Comparison of ENCODE assay signal across 1 cellular context in the genomic region with DNA sequence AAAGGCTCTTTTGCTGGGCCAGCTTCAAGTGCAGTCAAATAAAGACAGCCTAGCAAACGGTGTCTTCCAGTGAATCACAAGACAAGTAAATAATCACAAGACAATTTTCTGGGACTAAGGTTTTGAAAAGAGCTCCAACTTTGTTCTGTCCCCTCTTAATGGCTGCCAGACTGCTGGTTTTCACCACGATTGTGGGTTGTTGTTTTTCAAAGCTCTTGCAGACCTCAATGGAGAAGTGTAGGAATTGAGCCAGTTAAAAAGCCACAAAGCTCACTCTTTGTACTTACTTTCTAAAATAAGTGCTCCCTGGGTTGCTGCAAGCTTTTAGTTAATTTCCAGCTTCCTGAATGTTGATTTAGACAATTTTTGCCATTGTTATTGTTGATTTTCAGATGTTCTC.
TF ChIP-seq lines count a peak whose summit lies in the region.

No MANE protein-coding gene starts in this region.

TF ChIP-seq in SK-N-SH, 30 proteins besides CTCF, POLR2A, EP300 and RAD21:
- TF ChIP-seq SMC3 (IDR thresholded peaks at IDR 0.05; ENCODE audit: low read depth, low read length) (no peak), EZH2phosphoT487 (IDR thresholded peaks at IDR 0.05; ENCODE audit: borderline replicate concordance, low read depth) (no peak), POLR2AphosphoS5 (IDR thresholded peaks at IDR 0.05; ENCODE audit: low read depth, low read length) (no peak), FOXJ3 (CRISPR knock-in tag; IDR thresholded peaks at IDR 0.05) (no peak), ELF1 (IDR thresholded peaks at IDR 0.05) (no peak), JUND (IDR thresholded peaks at IDR 0.05) (no peak), NFIC (IDR thresholded peaks at IDR 0.05; ENCODE audit: borderline replicate concordance) (no peak), GABPA (IDR thresholded peaks at IDR 0.05; ENCODE audit: low read depth) (no peak), TAF1 (IDR thresholded peaks at IDR 0.05; ENCODE audit: borderline replicate concordance, low read depth, low read length) (no peak), FOXM1 (IDR thresholded peaks at IDR 0.05; ENCODE audit: low read depth) (no peak), TEAD4 (IDR thresholded peaks at IDR 0.05; ENCODE audit: borderline replicate concordance, insufficient read depth) (no peak), SIN3A (IDR thresholded peaks at IDR 0.05; ENCODE audit: borderline replicate concordance, low read depth, low read length) (no peak)
- TF ChIP-seq, protein P1, sequence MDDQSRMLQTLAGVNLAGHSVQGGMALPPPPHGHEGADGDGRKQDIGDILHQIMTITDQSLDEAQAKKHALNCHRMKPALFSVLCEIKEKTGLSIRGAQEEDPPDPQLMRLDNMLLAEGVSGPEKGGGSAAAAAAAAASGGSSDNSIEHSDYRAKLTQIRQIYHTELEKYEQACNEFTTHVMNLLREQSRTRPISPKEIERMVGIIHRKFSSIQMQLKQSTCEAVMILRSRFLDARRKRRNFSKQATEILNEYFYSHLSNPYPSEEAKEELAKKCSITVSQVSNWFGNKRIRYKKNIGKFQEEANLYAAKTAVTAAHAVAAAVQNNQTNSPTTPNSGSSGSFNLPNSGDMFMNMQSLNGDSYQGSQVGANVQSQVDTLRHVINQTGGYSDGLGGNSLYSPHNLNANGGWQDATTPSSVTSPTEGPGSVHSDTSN (IDR thresholded peaks at IDR 0.05), result no peak
- TF ChIP-seq, protein P2, sequence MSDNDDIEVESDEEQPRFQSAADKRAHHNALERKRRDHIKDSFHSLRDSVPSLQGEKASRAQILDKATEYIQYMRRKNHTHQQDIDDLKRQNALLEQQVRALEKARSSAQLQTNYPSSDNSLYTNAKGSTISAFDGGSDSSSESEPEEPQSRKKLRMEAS (IDR thresholded peaks at IDR 0.05; ENCODE audit: low read depth), result no peak
- TF ChIP-seq, protein P3, sequence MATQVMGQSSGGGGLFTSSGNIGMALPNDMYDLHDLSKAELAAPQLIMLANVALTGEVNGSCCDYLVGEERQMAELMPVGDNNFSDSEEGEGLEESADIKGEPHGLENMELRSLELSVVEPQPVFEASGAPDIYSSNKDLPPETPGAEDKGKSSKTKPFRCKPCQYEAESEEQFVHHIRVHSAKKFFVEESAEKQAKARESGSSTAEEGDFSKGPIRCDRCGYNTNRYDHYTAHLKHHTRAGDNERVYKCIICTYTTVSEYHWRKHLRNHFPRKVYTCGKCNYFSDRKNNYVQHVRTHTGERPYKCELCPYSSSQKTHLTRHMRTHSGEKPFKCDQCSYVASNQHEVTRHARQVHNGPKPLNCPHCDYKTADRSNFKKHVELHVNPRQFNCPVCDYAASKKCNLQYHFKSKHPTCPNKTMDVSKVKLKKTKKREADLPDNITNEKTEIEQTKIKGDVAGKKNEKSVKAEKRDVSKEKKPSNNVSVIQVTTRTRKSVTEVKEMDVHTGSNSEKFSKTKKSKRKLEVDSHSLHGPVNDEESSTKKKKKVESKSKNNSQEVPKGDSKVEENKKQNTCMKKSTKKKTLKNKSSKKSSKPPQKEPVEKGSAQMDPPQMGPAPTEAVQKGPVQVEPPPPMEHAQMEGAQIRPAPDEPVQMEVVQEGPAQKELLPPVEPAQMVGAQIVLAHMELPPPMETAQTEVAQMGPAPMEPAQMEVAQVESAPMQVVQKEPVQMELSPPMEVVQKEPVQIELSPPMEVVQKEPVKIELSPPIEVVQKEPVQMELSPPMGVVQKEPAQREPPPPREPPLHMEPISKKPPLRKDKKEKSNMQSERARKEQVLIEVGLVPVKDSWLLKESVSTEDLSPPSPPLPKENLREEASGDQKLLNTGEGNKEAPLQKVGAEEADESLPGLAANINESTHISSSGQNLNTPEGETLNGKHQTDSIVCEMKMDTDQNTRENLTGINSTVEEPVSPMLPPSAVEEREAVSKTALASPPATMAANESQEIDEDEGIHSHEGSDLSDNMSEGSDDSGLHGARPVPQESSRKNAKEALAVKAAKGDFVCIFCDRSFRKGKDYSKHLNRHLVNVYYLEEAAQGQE (IDR thresholded peaks at IDR 0.05; ENCODE audit: low read depth, low read length), result no peak
- TF ChIP-seq, protein P4, sequence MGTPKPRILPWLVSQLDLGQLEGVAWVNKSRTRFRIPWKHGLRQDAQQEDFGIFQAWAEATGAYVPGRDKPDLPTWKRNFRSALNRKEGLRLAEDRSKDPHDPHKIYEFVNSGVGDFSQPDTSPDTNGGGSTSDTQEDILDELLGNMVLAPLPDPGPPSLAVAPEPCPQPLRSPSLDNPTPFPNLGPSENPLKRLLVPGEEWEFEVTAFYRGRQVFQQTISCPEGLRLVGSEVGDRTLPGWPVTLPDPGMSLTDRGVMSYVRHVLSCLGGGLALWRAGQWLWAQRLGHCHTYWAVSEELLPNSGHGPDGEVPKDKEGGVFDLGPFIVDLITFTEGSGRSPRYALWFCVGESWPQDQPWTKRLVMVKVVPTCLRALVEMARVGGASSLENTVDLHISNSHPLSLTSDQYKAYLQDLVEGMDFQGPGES (IDR thresholded peaks at IDR 0.05; ENCODE audit: low read depth, low read length), result no peak
